15 cellular contexts compared by ENCODE assay signal in genomic region chr10:99341860-99342517, GRCh38. TPM values are rescaled to one million over a fixed set of nuclear protein-coding genes. Genes with fewer than 3 reads are reported as not detected.
DNase-seq lines count a peak whose midpoint lies in the region; ATAC-seq, FAIRE-seq and TF ChIP-seq lines count a peak whose summit lies in the region.
"Had no signal": no experiment of that assay in that cellular context is flagged by ENCODE, and none has a peak within 500 bp of the region (broad histone marks: within the 10 kb centered on the region; RNA-seq: fewer than 3 reads in every experiment).

No MANE protein-coding gene starts in this region.

- no peak for TF ChIP-seq POLR2A in esophagus squamous epithelium (IDR thresholded peaks at IDR 0.05)

- no peak overlapping the region for H3K27ac ChIP-seq in esophagus squamous epithelium
- H3K27ac ChIP-seq: esophagus muscularis mucosa had no signal

- H3K4me3 ChIP-seq in esophagus squamous epithelium = no peak overlapping the region
- H3K4me3 ChIP-seq: MG63 had no signal

- no peak for TF ChIP-seq CTCF in esophagus squamous epithelium (IDR thresholded peaks at IDR 0.05)

- ATAC-seq in GM19395 (IDR thresholded peaks at IDR 0.05; ENCODE audit: unreplicated experiment) (no peak), GM21576 (IDR thresholded peaks at IDR 0.05; ENCODE audit: unreplicated experiment) (no peak)

- H3K36me3 ChIP-seq in esophagus squamous epithelium = no peaks in the 10 kb centered on the region
- H3K36me3 ChIP-seq: esophagus muscularis mucosa, MG63 had no signal

- no peaks in the 10 kb centered on the region for H3K27me3 ChIP-seq in esophagus squamous epithelium
- H3K27me3 ChIP-seq: esophagus muscularis mucosa, MG63 had no signal

- 45 to 50% methylated on average over 3 of the region's 3 CpGs for WGBS in esophagus squamous epithelium, 2 donors

- intact Hi-C loops in esophagus squamous epithelium (cut with DNase I) = no loop called here

- H3K4me1 ChIP-seq in esophagus squamous epithelium = peaks cover 0 to 7% (median 0%) of the 10 kb centered on the region in 3 donors

- DNase-seq in GM19239 (ENCODE audit: insufficient read length, low spot score) = no peak
- DNase-seq in NCI-H1694 treated with DMSO at 0.1 percent for 48 hours (lab: John Stamatoyannopoulos, UW) = peak; percentile 19
- DNase-seq in fibroblast of peridontal ligament (ENCODE audit: extremely low read depth) = peak; percentile 65
- peak; percentile 33 for DNase-seq in renal cortical epithelial cell (ENCODE audit: low read depth)
- no peak for DNase-seq in GM19240 (ENCODE audit: insufficient read length, low spot score)
- no peak for DNase-seq in esophagus squamous epithelium (lab: John Stamatoyannopoulos, UW)
- DNase-seq: activated T-cell treated with anti-CD3 and anti-CD28 coated beads for 4 hours; Caco-2; MG63; NCI-H2227 treated with DMSO at 0.1 percent for 48 hours; stimulated activated CD4-positive, alpha-beta T cell treated with anti-CD3 and anti-CD28 coated beads, Interleukin-4, amount 100 ng/mL, for 24 hours had no signal

- peak; percentile 21 for FAIRE-seq in GM19239 (lab: Jason Lieb, UNC)
- FAIRE-seq: bronchial epithelial cell had no signal

- H3K9me3 ChIP-seq in esophagus squamous epithelium = no peaks in the 10 kb centered on the region
- H3K9me3 ChIP-seq: esophagus muscularis mucosa, MG63 had no signal

RNA-seq across cellular contexts. Expression of gene CNNM1, which starts 12.8 kb away (rescaled TPM):
- total RNA-seq in renal cortical epithelial cell = 0.35 and 1.3 TPM in 2 replicates
- 1 to 10 TPM; 1.8 to 2.7 (median 2.1) TPM for total RNA-seq in esophagus squamous epithelium
- total RNA-seq: bronchial epithelial cell, Caco-2 had no signal

Comparison
In these comparisons a context has a peak if more than half of its experiments do, and no peak if none do; other contexts are left out.
1. DNase-seq: peak in NCI-H1694 treated with DMSO at 0.1 percent for 48 hours (single experiment), fibroblast of peridontal ligament (single experiment) and renal cortical epithelial cell (single experiment); none in GM19239 (single experiment), GM19240 (single experiment) and esophagus squamous epithelium (single experiment).